Comparison of ENCODE assay signal across 31 cellular contexts in the genomic region with DNA sequence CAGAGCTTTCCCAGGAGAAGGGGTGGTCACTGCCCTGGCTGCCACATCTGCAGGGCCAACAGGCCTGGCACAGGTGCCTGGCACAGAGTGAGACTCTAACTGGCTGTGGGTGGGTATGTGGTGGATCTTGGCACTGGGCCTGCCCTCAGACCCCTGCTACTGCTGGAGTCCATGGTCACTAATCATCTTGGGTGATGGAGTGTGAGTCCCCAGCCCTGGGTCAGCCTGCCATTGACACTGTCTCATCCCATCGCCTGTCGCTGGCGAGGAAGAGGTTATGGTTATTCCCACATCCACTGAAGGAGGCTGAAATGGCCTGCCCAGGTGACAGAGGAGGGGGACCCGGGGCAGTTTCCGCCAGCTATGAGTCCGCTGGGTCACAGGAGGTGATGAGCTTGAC.
"Had no signal": no experiment of that assay in that cellular context is flagged by ENCODE, and none has a peak within 500 bp of the region (broad histone marks: within the 10 kb centered on the region; RNA-seq: fewer than 3 reads in every experiment).

No MANE protein-coding gene starts in this region.

- H3K9me3 ChIP-seq: ascending aorta, Peyer's patch had no signal

- H3K27me3 Mint-ChIP-seq: activated CD4-positive, alpha-beta T cell treated with anti-CD3 and anti-CD28 coated beads, Interleukin-2, amount 10 ng/mL, durations not matched to agents 24 days and 14 days; activated CD8-positive, alpha-beta T cell treated with anti-CD3 and anti-CD28 coated beads for 36 hours; activated naive CD8-positive, alpha-beta T cell treated with anti-CD3 and anti-CD28 coated beads for 36 hours; activated T-helper 17 cell treated with anti-CD3 and anti-CD28 coated beads, Interleukin-2, amount 50 U/mL, for 72 hours had no signal

- H3K4me3 ChIP-seq: ascending aorta, cardiac muscle cell, Peyer's patch had no signal

- H3K4me3 Mint-ChIP-seq: activated CD4-positive, alpha-beta T cell treated with anti-CD3 and anti-CD28 coated beads, Interleukin-2, amount 10 ng/mL, durations not matched to agents 24 days and 14 days; activated CD8-positive, alpha-beta T cell treated with anti-CD3 and anti-CD28 coated beads for 36 hours; activated naive CD8-positive, alpha-beta T cell treated with anti-CD3 and anti-CD28 coated beads for 36 hours; activated T-cell treated with anti-CD3 and anti-CD28 coated beads, Interleukin-2, amount 50 U/mL, for 72 hours; activated T-helper 17 cell treated with anti-CD3 and anti-CD28 coated beads, Interleukin-2, amount 50 U/mL, for 72 hours had no signal

- H3K27me3 ChIP-seq: ascending aorta, cardiac muscle cell, Peyer's patch had no signal

- ATAC-seq: activated CD8-positive, alpha-beta T cell treated with anti-CD3 and anti-CD28 coated beads for 36 hours; activated T-cell treated with anti-CD3 and anti-CD28 coated beads, Interleukin-2, amount 50 U/mL, for 72 hours; activated T-helper 17 cell treated with anti-CD3 and anti-CD28 coated beads, Interleukin-2, amount 50 U/mL, for 72 hours; PC-3 had no signal

- DNase-seq: activated CD4-positive, alpha-beta T cell treated with anti-CD3 and anti-CD28 coated beads, Interleukin-2, amount 10 ng/mL, durations not matched to agents 24 days and 14 days; activated CD4-positive, alpha-beta T cell treated with anti-CD3 and anti-CD28 coated beads, Interleukin-2, amount 50 U/mL, for 4 hours; activated CD8-positive, alpha-beta T cell treated with anti-CD3 and anti-CD28 coated beads for 36 hours; activated effector memory CD4-positive, alpha-beta T cell treated with anti-CD3 and anti-CD28 coated beads, Interleukin-2, amount 50 U/mL, for 16 hours; activated naive CD4-positive, alpha-beta T cell; activated naive CD4-positive, alpha-beta T cell treated with anti-CD3 and anti-CD28 coated beads, Interleukin-2, amount 50 U/mL, for 16 hours; activated naive CD8-positive, alpha-beta T cell treated with anti-CD3 and anti-CD28 coated beads for 36 hours; activated T-cell treated with anti-CD3 and anti-CD28 coated beads, Interleukin-2, amount 50 U/mL, for 1 hour; activated T-cell treated with anti-CD3 and anti-CD28 coated beads, Interleukin-2, amount 50 U/mL, for 72 hours; amniotic stem cell; Karpas-422; KBM-7; NCI-H1048; NCI-H1105 treated with DMSO at 0.1 percent for 48 hours; NCI-H1436; NCI-H1694; NCI-H1930; NCI-H345; NCI-H524 treated with DMSO at 0.1 percent for 48 hours; NK-92 treated with Interleukin-12 subunit alpha and Interleukin-12 subunit beta, amount 100 ng/mL, for 24 hours; PC-3; Peyer's patch; RPMI8226; SW 1271; T-helper 1 cell; T-helper 2 cell; T-helper 9 cell; WERI-Rb-1 had no signal

- H3K36me3 Mint-ChIP-seq: activated naive CD8-positive, alpha-beta T cell treated with anti-CD3 and anti-CD28 coated beads for 36 hours had no signal

- H3K4me1 ChIP-seq: ascending aorta had no signal

- H3K9me3 Mint-ChIP-seq: activated CD4-positive, alpha-beta T cell treated with anti-CD3 and anti-CD28 coated beads, Interleukin-2, amount 10 ng/mL, durations not matched to agents 24 days and 14 days; activated CD8-positive, alpha-beta T cell treated with anti-CD3 and anti-CD28 coated beads for 36 hours; activated naive CD8-positive, alpha-beta T cell treated with anti-CD3 and anti-CD28 coated beads for 36 hours; activated T-cell treated with anti-CD3 and anti-CD28 coated beads, Interleukin-2, amount 50 U/mL, for 72 hours; activated T-helper 17 cell treated with anti-CD3 and anti-CD28 coated beads, Interleukin-2, amount 50 U/mL, for 72 hours had no signal

- H3K27ac ChIP-seq: ascending aorta, cardiac muscle cell, Peyer's patch, WERI-Rb-1 had no signal

- H3K4me1 Mint-ChIP-seq: activated CD4-positive, alpha-beta T cell treated with anti-CD3 and anti-CD28 coated beads, Interleukin-2, amount 10 ng/mL, durations not matched to agents 24 days and 14 days; activated naive CD8-positive, alpha-beta T cell treated with anti-CD3 and anti-CD28 coated beads for 36 hours; activated T-helper 17 cell treated with anti-CD3 and anti-CD28 coated beads, Interleukin-2, amount 50 U/mL, for 72 hours had no signal

- H3K27ac Mint-ChIP-seq: activated CD4-positive, alpha-beta T cell treated with anti-CD3 and anti-CD28 coated beads, Interleukin-2, amount 10 ng/mL, durations not matched to agents 24 days and 14 days; activated CD8-positive, alpha-beta T cell treated with anti-CD3 and anti-CD28 coated beads for 36 hours; activated naive CD8-positive, alpha-beta T cell treated with anti-CD3 and anti-CD28 coated beads for 36 hours; activated T-cell treated with anti-CD3 and anti-CD28 coated beads, Interleukin-2, amount 50 U/mL, for 72 hours; activated T-helper 17 cell treated with anti-CD3 and anti-CD28 coated beads, Interleukin-2, amount 50 U/mL, for 72 hours had no signal

- H3K36me3 ChIP-seq: cardiac muscle cell, Peyer's patch, WERI-Rb-1 had no signal
